ENCODE assay signal across 11 cellular contexts in the genomic region with DNA sequence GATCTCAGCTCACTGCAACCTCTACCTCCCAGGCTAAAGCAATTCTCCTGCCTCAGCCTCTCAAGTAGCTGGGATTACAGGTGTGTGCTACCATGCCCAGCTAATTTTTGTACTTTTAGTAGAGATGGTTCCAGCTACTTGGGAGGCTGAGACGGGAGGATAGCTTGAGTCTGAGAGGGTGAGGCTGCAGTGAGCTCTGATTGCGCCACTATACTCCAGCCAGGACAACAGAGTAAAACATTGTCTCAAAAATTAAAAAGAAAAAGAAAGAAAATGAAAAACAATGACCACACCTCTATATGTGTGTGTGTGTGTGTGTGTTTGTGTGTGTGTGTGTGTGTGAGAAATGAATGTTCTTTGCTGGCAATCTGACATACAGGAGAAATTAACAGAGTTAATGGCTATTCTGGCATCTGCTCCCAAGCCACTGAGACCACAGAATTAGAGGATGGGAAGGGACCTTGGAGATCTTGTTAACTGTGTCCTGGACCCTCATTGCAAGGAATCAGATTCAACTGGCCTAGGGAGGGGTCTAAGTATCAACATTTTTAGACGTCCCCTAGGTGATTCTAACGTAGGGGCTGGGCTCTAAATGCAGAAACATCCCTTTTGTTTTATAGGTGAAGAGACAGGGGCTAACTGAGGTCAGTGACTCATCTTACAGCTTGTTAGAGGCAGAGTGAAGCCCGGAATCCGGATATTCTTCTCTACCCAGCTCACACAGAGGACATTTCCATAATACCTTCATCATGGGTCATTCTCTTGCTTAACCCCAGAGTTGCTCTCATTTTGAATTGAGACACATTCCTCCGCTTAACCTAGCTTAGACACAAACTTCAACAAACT. TPM values are rescaled to one million over a fixed set of nuclear protein-coding genes. Genes with fewer than 3 reads are reported as not detected.
DNase-seq lines count a peak whose midpoint lies in the region; TF ChIP-seq lines count a peak whose summit lies in the region.
"Had no signal": no experiment of that assay in that cellular context is flagged by ENCODE, and none has a peak within 500 bp of the region (broad histone marks: within the 10 kb centered on the region; RNA-seq: fewer than 3 reads in every experiment).

No MANE protein-coding gene starts in this region.

- H3K79me2 ChIP-seq in fibroblast of lung (ENCODE audit: control insufficient read depth, insufficient read depth, low read length), result no peaks in the 10 kb centered on the region
- H3K79me2 ChIP-seq in trophoblast cell (ENCODE audit: control insufficient read depth, insufficient read depth, low read length, poor library complexity), result peaks cover 7% of the 10 kb centered on the region

- H2AK5ac ChIP-seq in trophoblast cell (ENCODE audit: low read length), result no peak overlapping the region

- peaks cover 43% of the 10 kb centered on the region for H3K79me1 ChIP-seq in trophoblast cell (ENCODE audit: low read length)

- H2BK120ac ChIP-seq in trophoblast cell (ENCODE audit: insufficient read depth, low read length, poor library complexity), result peak overlapping the region; percentile 92

- H3K4me3 ChIP-seq in HAP-1 (no peak overlapping the region), fibroblast of lung (replicated peaks in 1 of 4; ENCODE audit: control extremely low read depth in 1 of 4, insufficient read depth in 1 of 4, low read depth in 3 of 4, low read length in 4 of 4) (no peak overlapping the region), trophoblast cell (ENCODE audit: low read depth, low read length) (no peak overlapping the region), coronary artery (no peak overlapping the region)
- H3K4me3 ChIP-seq: ovary had no signal

- H3K4me1 ChIP-seq in HAP-1 (peaks cover 20% of the 10 kb centered on the region), fibroblast of lung (ENCODE audit: control insufficient read depth, extremely low read depth, insufficient read depth, low read length) (peaks cover 16% of the 10 kb centered on the region), trophoblast cell (ENCODE audit: control insufficient read depth in 1 of 2, insufficient read depth in 2 of 2, low read length in 2 of 2) (peaks cover 21 to 37% of the 10 kb centered on the region in 2 experiments)

- WGBS in trophoblast cell (ENCODE audit: extremely low coverage, insufficient coverage, insufficient read length), result no CpG with 5 or more reads among the region's 7 CpGs

- H2AFZ ChIP-seq in fibroblast of lung (ENCODE audit: low read length) (peak overlapping the region; percentile 13), trophoblast cell (ENCODE audit: insufficient read depth, low read length, poor library complexity) (no peak overlapping the region)

- H2BK12ac ChIP-seq in trophoblast cell (ENCODE audit: low read length), result peak overlapping the region; percentile 89

- no peak overlapping the region for H3K14ac ChIP-seq in trophoblast cell (ENCODE audit: low read length)

- TF ChIP-seq CTCF in fibroblast of lung (conservative IDR thresholded peaks at IDR 0.05 in 1 of 2, IDR thresholded peaks at IDR 0.05 in 1 of 2; ENCODE audit: low read depth in 1 of 2, low read length in 2 of 2) (no peak), coronary artery (IDR thresholded peaks at IDR 0.05) (no peak)

- H3K9me3 ChIP-seq in HAP-1 (no peaks in the 10 kb centered on the region), fibroblast of lung (ENCODE audit: control insufficient read depth, insufficient read depth, low read depth, low read length) (no peaks in the 10 kb centered on the region), trophoblast cell (ENCODE audit: insufficient read depth, low read depth, low read length) (no peaks in the 10 kb centered on the region)
- H3K9me3 ChIP-seq: ovary had no signal

- DNase-seq in HAP-1 (ENCODE audit: low spot score in 2 of 2) (peak; percentile 51 to 54), RPMI7951 (ENCODE audit: low read depth) (peak; percentile 91), fibroblast of lung (ENCODE audit: low read depth in 2 of 2) (peak; percentile 78 to 99), trophoblast cell (peak; percentile 88 to 96), NCI-H1048 (lab: John Stamatoyannopoulos, UW) (no peak), coronary artery (ENCODE audit: low spot score) (no peak)
- no peak for DNase-seq in activated CD4-positive, CD25-positive, alpha-beta regulatory T cell (lab: John Stamatoyannopoulos, UW)
- DNase-seq in activated CD4-positive, alpha-beta T cell treated with anti-CD3 and anti-CD28 coated beads, Interleukin-2, amount 50 U/mL, for 4 hours, result no peak
- DNase-seq: activated effector memory CD4-positive, alpha-beta T cell treated with anti-CD3 and anti-CD28 coated beads, Interleukin-2, amount 50 U/mL, for 16 hours; Kasumi-1; ovary had no signal

- H3K4ac ChIP-seq in trophoblast cell (ENCODE audit: low read depth, low read length), result no peak overlapping the region

- H3K4me2 ChIP-seq in fibroblast of lung (ENCODE audit: extremely low read depth, insufficient read depth, low read length) (peak overlapping the region; percentile 48), trophoblast cell (ENCODE audit: low read length) (no peak overlapping the region)

- H4K20me1 ChIP-seq in fibroblast of lung (ENCODE audit: control insufficient read depth, extremely low read depth, insufficient read depth, low read length), result no peaks in the 10 kb centered on the region

- no peak overlapping the region for H3K18ac ChIP-seq in trophoblast cell (ENCODE audit: low read length)

- H3K9ac ChIP-seq in fibroblast of lung (ENCODE audit: insufficient read depth, low read length), result no peak overlapping the region
- no peak overlapping the region for H3K9ac ChIP-seq in trophoblast cell (ENCODE audit: low read length)

- peak overlapping the region; percentile 62 for H4K91ac ChIP-seq in trophoblast cell (ENCODE audit: low read depth, low read length)

- in situ Hi-C loops in HAP-1 (cut with MboI; ENCODE audit: low sequenced_read_pairs), result no loop called here

- H2BK5ac ChIP-seq in trophoblast cell (ENCODE audit: low read depth, low read length, poor library complexity), result peak overlapping the region; percentile 82

- H3K23ac ChIP-seq in trophoblast cell (ENCODE audit: low read length), result no peak overlapping the region

- H4K12ac ChIP-seq in trophoblast cell (ENCODE audit: low read depth, low read length), result no peak overlapping the region

- H3K27me3 ChIP-seq in HAP-1 (ENCODE audit: low read depth) (no peaks in the 10 kb centered on the region), fibroblast of lung (ENCODE audit: control insufficient read depth, insufficient read depth, low read length) (no peaks in the 10 kb centered on the region), trophoblast cell (ENCODE audit: insufficient read depth, low read length) (no peaks in the 10 kb centered on the region)
- H3K27me3 ChIP-seq: ovary had no signal

- H3K36me3 ChIP-seq in HAP-1 (replicated peaks), result no peaks in the 10 kb centered on the region
- H3K36me3 ChIP-seq in fibroblast of lung (ENCODE audit: control insufficient read depth, insufficient read depth, low read length), result no peaks in the 10 kb centered on the region
- no peaks in the 10 kb centered on the region for H3K36me3 ChIP-seq in trophoblast cell (ENCODE audit: control insufficient read depth in 1 of 2, insufficient read depth in 2 of 2, low read length in 2 of 2)
- H3K36me3 ChIP-seq: ovary had no signal

- peak overlapping the region; percentile 49 for H3K27ac ChIP-seq in fibroblast of lung (ENCODE audit: insufficient read depth, low read length)
- H3K27ac ChIP-seq in trophoblast cell (ENCODE audit: low read depth, low read length), result peak overlapping the region; percentile 84
- H3K27ac ChIP-seq in coronary artery, result no peak overlapping the region
- H3K27ac ChIP-seq: ovary had no signal

- no peak overlapping the region for H4K8ac ChIP-seq in trophoblast cell (ENCODE audit: low read depth, low read length)

RNA-seq across cellular contexts. Expression of a gene that starts 16.4 kb away (rescaled TPM):
- total RNA-seq in RPMI7951 (2014; rRNA removed; shearing (Covaris generic)), result 0.10 TPM in 1 of 2 replicates, not detected in the other
- total RNA-seq in fibroblast of lung, result 0.17 TPM in 1 of 2 replicates, not detected in the other
- polyA plus RNA-seq in fibroblast of lung, result 0.14 TPM in 1 of 2 replicates, not detected in the other
- 0.23 TPM in 1 of 2 replicates, not detected in the other for polyA plus RNA-seq in fibroblast of lung (2012)
- polyA minus RNA-seq in fibroblast of lung (ENCODE audit: low replicate concordance), result not detected in 2 replicates
- 0.62 and 0.69 TPM in 2 replicates for polyA plus RNA-seq in trophoblast cell (2013)

Comparison
In these comparisons a context has a peak if more than half of its experiments do, and no peak if none do; other contexts are left out.
1. DNase-seq: peak in HAP-1 (2 of 2), RPMI7951 (single experiment), fibroblast of lung (2 of 2) and trophoblast cell (2 of 2); none in activated CD4-positive, CD25-positive, alpha-beta regulatory T cell (0 of 4), NCI-H1048 (single experiment), activated CD4-positive, alpha-beta T cell treated with anti-CD3 and anti-CD28 coated beads, Interleukin-2, amount 50 U/mL, for 4 hours (0 of 2) and coronary artery (single experiment).
2. H3K27ac ChIP-seq: peak in fibroblast of lung (single experiment) and trophoblast cell (single experiment); none in coronary artery (0 of 2).